Comparison of ENCODE assay signal across 24 cellular contexts in genomic region chr7:16409777-16410176, GRCh38. TPM values are rescaled to one million over a fixed set of nuclear protein-coding genes. Genes with fewer than 3 reads are reported as not detected.
DNase-seq lines count a peak whose midpoint lies in the region; ATAC-seq and TF ChIP-seq lines count a peak whose summit lies in the region.
"Had no signal": no experiment of that assay in that cellular context is flagged by ENCODE, and none has a peak within 500 bp of the region (broad histone marks: within the 10 kb centered on the region; RNA-seq: fewer than 3 reads in every experiment).

No MANE protein-coding gene starts in this region.

- DNase-seq in HCT116 (ENCODE audit: low read depth, low spot score) (no peak), SK-MEL-5 (ENCODE audit: low read depth, low spot score) (peak; percentile 94), erythroblast (lab: John Stamatoyannopoulos, UW) (peak; percentile 3 to 10), pons (ENCODE audit: low spot score) (peak; percentile 85), GOT3 (lab: John Stamatoyannopoulos, UW) (no peak), NOMO-1 treated with dmso at 0.1 percent for 144 hours (lab: John Stamatoyannopoulos, UW; ENCODE audit: unreplicated experiment) (no peak), hepatic stellate cell (ENCODE audit: low spot score) (no peak)
- DNase-seq: activated CD8-positive, alpha-beta T cell treated with anti-CD3 and anti-CD28 coated beads, Interleukin-2, amount 10 ng/mL, durations not matched to agents 7 days and 5 days; activated naive CD4-positive, alpha-beta T cell; activated T-cell treated with anti-CD3 and anti-CD28 coated beads, Interleukin-2, amount 50 U/mL, for 1 hour; central memory CD4-positive, alpha-beta T cell; mucosa of descending colon; NCI-H187; NCI-H226; NCI-H82; PC-9; stimulated activated CD4-positive, alpha-beta T cell treated with anti-CD3 and anti-CD28 coated beads, Interleukin-12 subunit alpha, Interleukin-12 subunit beta, amount 100 ng/mL, for 4 hours had no signal

- TF ChIP-seq CTCF in HCT116 (IDR thresholded peaks at IDR 0.05 in 2 of 3, conservative IDR thresholded peaks at IDR 0.05 in 1 of 3; ENCODE audit: borderline replicate concordance in 1 of 3, insufficient read depth in 1 of 3, low read depth in 2 of 3, low read length in 2 of 3): 0 out of 6 replicates have a peak, but pooled peaks of 1 of the 3 experiments have one; percentile 12

- no TSS peak for BruUV-seq in HCT116 (replicated peaks; lab: Mats Ljungman, UMichigan)

- RAD21 ChIA-PET in HCT116 (lab: Charles Lee; ENCODE audit: low non-redundant PET in 1 of 2, low total read pairs in 2 of 2, uncharacterized antibody in 2 of 2, unreplicated experiment in 2 of 2): no interaction called here

- no peaks in the 10 kb centered on the region for H4K20me1 ChIP-seq in HCT116 (ENCODE audit: insufficient read depth)

- no peak overlapping the region for H3K4me3 ChIP-seq in HCT116 (replicated peaks in 1 of 2; ENCODE audit: low read depth in 1 of 2, low read length in 2 of 2)
- H3K4me3 ChIP-seq: esophagus muscularis mucosa, mucosa of descending colon, PC-9, SJSA1 had no signal

- in situ Hi-C loops in SK-MEL-5 (cut with HindIII; ENCODE audit: low pct_unique_long_range_greater_than_20kb, low sequenced_read_pairs): loop anchor here (25.0 kb wide), 1 partner anchor 272 kb away; no protein-coding TSS in a partner anchor

- no peak for TF ChIP-seq POLR2A in HCT116 (IDR thresholded peaks at IDR 0.05; ENCODE audit: borderline replicate concordance, extremely low read depth, insufficient read depth, insufficient read length)
- TF ChIP-seq POLR2A in erythroblast (IDR thresholded peaks at IDR 0.05; ENCODE audit: low read length): no peak

- no peak overlapping the region for H3K4me2 ChIP-seq in HCT116 (ENCODE audit: low read length)
- H3K4me2 ChIP-seq: PC-9 had no signal

- no peaks in the 10 kb centered on the region for H3K27me3 ChIP-seq in HCT116 (ENCODE audit: insufficient read depth, low read length)
- H3K27me3 ChIP-seq: esophagus muscularis mucosa, SJSA1 had no signal

- intact Hi-C loops in HCT116 (cut with micrococcal nuclease): no loop called here

- no peaks in the 10 kb centered on the region for H3K4me1 ChIP-seq in HCT116 (ENCODE audit: control insufficient read depth in 1 of 2, insufficient read depth in 2 of 2, low read length in 2 of 2)

- peak; percentile 30 for TF ChIP-seq RAD21 in HCT116 (IDR thresholded peaks at IDR 0.05; ENCODE audit: low read depth)

- ATAC-seq in HCT116 (peak; percentile 68), HG03565 (IDR thresholded peaks at IDR 0.05; ENCODE audit: unreplicated experiment) (no peak)
- ATAC-seq: activated CD4-positive, CD25-positive, alpha-beta regulatory T cell treated with anti-CD3 and anti-CD28 coated beads, Interleukin-2, amount 50 U/mL, for 24 hours; activated CD8-positive, alpha-beta T cell treated with anti-CD3 and anti-CD28 coated beads, Interleukin-2, amount 10 ng/mL, durations not matched to agents 7 days and 5 days; left lobe of liver; mucosa of descending colon had no signal

- CTCF ChIA-PET in HCT116 (lab: Charles Lee): interaction anchor here (1.1 to 1.9 kb wide), 2 partner anchors 22 to 155 kb away, joined by 3 to 7 read pairs; no protein-coding TSS in a partner anchor

- POLR2A ChIA-PET in HCT116 (lab: Charles Lee): no interaction called here

- no peaks in the 10 kb centered on the region for H3K36me3 ChIP-seq in HCT116 (ENCODE audit: control insufficient read depth in 1 of 2, insufficient read depth in 2 of 2, low read length in 2 of 2)
- H3K36me3 ChIP-seq: esophagus muscularis mucosa, SJSA1 had no signal

- no peak overlapping the region for H3K9ac ChIP-seq in HCT116 (ENCODE audit: low read length)

- H3K9me3 ChIP-seq in HCT116 (ENCODE audit: control insufficient read depth in 1 of 2, insufficient read depth in 1 of 2, low read depth in 1 of 2, low read length in 2 of 2): no peaks in the 10 kb centered on the region
- H3K9me3 ChIP-seq: esophagus muscularis mucosa, mucosa of descending colon, SJSA1 had no signal

- H2AFZ ChIP-seq in HCT116 (ENCODE audit: low read depth, low read length, poor library complexity, severe bottlenecking): no peak overlapping the region
- H2AFZ ChIP-seq: PC-9 had no signal

- H3K79me2 ChIP-seq in HCT116 (ENCODE audit: insufficient read depth, low read length): no peaks in the 10 kb centered on the region

- no peak overlapping the region for H3K27ac ChIP-seq in HCT116 (ENCODE audit: low read depth, low read length)
- H3K27ac ChIP-seq: esophagus muscularis mucosa, PC-9, SJSA1 had no signal

- H3K9me2 ChIP-seq in HCT116 (ENCODE audit: insufficient read depth): no peaks in the 10 kb centered on the region

TF ChIP-seq in HCT116, 20 proteins besides CTCF, POLR2A, EP300 and RAD21:
- TF ChIP-seq ZBTB33 (IDR thresholded peaks at IDR 0.05; ENCODE audit: extremely low read depth, insufficient replicate concordance, low read length): no peak
- no peak for TF ChIP-seq ATF3 (IDR thresholded peaks at IDR 0.05)
- TF ChIP-seq POLR2AphosphoS5 (IDR thresholded peaks at IDR 0.05; ENCODE audit: low read depth, low read length): no peak
- no peak for TF ChIP-seq ZNF274 (IDR thresholded peaks at IDR 0.05; ENCODE audit: low read depth, low read length)
- no peak for TF ChIP-seq ELF1 (IDR thresholded peaks at IDR 0.05; ENCODE audit: borderline replicate concordance, low read depth)
- no peak for TF ChIP-seq SP1 (IDR thresholded peaks at IDR 0.05; ENCODE audit: low read depth)

RNA-seq across cellular contexts. Expression of gene CRPPA, which starts 11.6 kb away (rescaled TPM):
- total RNA-seq in HCT116 (2021; ENCODE audit: unreplicated experiment): 1.6 TPM
- 0.07 and 0.12 TPM in 2 replicates for polyA plus RNA-seq in HCT116 (2012)
- total RNA-seq in SK-MEL-5 (2014; rRNA removed; shearing (Covaris generic)): 1.9 and 2.5 TPM in 2 replicates
- polyA plus RNA-seq in SK-MEL-5 (2015; cell fraction: cytosol; rRNA removed): 0.69 and 1.4 TPM in 2 replicates
- 0.62 and 1.3 TPM in 2 replicates for polyA plus RNA-seq in SK-MEL-5 (2015; cell fraction: nucleus; rRNA removed)

RNA-seq across cellular contexts. Expression of gene SOSTDC1, which starts 55.8 kb away (rescaled TPM):
- total RNA-seq in HCT116 (2021; ENCODE audit: unreplicated experiment): 0.20 TPM
- polyA plus RNA-seq in HCT116 (2012): 0.02 and 0.05 TPM in 2 replicates
- total RNA-seq in SK-MEL-5 (2014; rRNA removed; shearing (Covaris generic)): 8.1 and 8.7 TPM in 2 replicates
- polyA plus RNA-seq in SK-MEL-5 (2015; cell fraction: cytosol; rRNA removed): 10.2 and 12.6 TPM in 2 replicates
- 3.1 and 5.1 TPM in 2 replicates for polyA plus RNA-seq in SK-MEL-5 (2015; cell fraction: nucleus; rRNA removed)
- total RNA-seq: activated CD8-positive, alpha-beta T cell treated with anti-CD3 and anti-CD28 coated beads, Interleukin-2, amount 10 ng/mL, durations not matched to agents 7 days and 5 days; Daoy; left lobe of liver; PC-9; ureter had no signal

Comparison
In these comparisons a context has a peak if more than half of its experiments do, and no peak if none do; other contexts are left out.
1. DNase-seq: peak in SK-MEL-5 (single experiment), erythroblast (2 of 2) and pons (single experiment); none in HCT116 (single experiment), GOT3 (single experiment), NOMO-1 treated with dmso at 0.1 percent for 144 hours (single experiment) and hepatic stellate cell (single experiment).